In the genomic region with DNA sequence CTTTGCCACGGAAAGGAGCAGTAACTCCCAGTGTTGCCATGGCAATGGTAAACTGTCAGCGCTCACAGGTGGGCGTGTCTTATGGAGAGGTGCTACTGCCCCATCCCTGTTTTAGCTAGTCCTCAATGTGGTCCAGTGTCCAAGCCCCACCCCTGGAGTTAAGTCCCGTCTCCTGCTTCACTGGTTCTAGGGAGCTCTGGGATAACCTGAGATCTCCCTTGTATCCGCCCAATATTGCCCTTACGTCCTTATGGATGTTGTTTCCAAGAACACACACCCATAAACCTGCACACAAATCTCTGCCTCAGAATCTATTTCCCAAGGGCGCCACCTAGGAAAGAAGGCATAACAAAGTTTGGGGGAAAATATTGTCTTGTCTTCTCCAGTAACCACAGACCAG, we compare ENCODE assay signal across 10 cellular contexts.
DNase-seq lines count a peak whose midpoint lies in the region; ATAC-seq and TF ChIP-seq lines count a peak whose summit lies in the region.
"Had no signal": no experiment of that assay in that cellular context is flagged by ENCODE, and none has a peak within 500 bp of the region (broad histone marks: within the 10 kb centered on the region; RNA-seq: fewer than 3 reads in every experiment).

No MANE protein-coding gene starts in this region.

- H3K4me1 ChIP-seq in neural progenitor cell, result no peaks in the 10 kb centered on the region

- H3K27ac Mint-ChIP-seq in activated CD8-positive, alpha-beta T cell treated with anti-CD3 and anti-CD28 coated beads, Interleukin-2, amount 10 ng/mL, durations not matched to agents 7 days and 5 days, result peak overlapping the region; percentile 14
- H3K27ac Mint-ChIP-seq in activated CD8-positive, alpha-beta T cell treated with anti-CD3 and anti-CD28 coated beads for 36 hours, result no peak overlapping the region
- H3K27ac Mint-ChIP-seq in activated CD4-positive, alpha-beta memory T cell treated with anti-CD3 and anti-CD28 coated beads, Interleukin-2, amount 10 ng/mL, durations not matched to agents 7 days and 5 days, result peak overlapping the region; percentile 82
- H3K27ac Mint-ChIP-seq in neural progenitor cell, result no peak overlapping the region

- CTCF ChIA-PET in activated CD8-positive, alpha-beta T cell treated with anti-CD3 and anti-CD28 coated beads, Interleukin-2, amount 10 ng/mL, durations not matched to agents 7 days and 5 days (lab: Charles Lee), result interaction anchor here (0.8 to 1.7 kb wide), 10 partner anchors 9 to 658 kb away, joined by 3 to 8 read pairs (median 4); no protein-coding TSS in a partner anchor
- CTCF ChIA-PET in activated CD8-positive, alpha-beta T cell treated with anti-CD3 and anti-CD28 coated beads for 36 hours (lab: Charles Lee), result interaction anchor here (0.8 to 2.6 kb wide), 5 partner anchors 14 to 605 kb away, joined by 3 to 8 read pairs (median 3); no protein-coding TSS in a partner anchor
- CTCF ChIA-PET in activated CD4-positive, alpha-beta memory T cell treated with anti-CD3 and anti-CD28 coated beads, Interleukin-2, amount 10 ng/mL, durations not matched to agents 7 days and 5 days (lab: Charles Lee), result interaction anchor here (0.7 to 1.5 kb wide), 6 partner anchors 8 to 436 kb away, joined by 3 to 6 read pairs (median 4); no protein-coding TSS in a partner anchor

- no peak for ATAC-seq in activated CD8-positive, alpha-beta T cell treated with anti-CD3 and anti-CD28 coated beads, Interleukin-2, amount 10 ng/mL, durations not matched to agents 7 days and 5 days
- no peak for ATAC-seq in activated CD8-positive, alpha-beta T cell treated with anti-CD3 and anti-CD28 coated beads for 36 hours
- ATAC-seq in HG02981 (IDR thresholded peaks at IDR 0.05; ENCODE audit: unreplicated experiment) (peak; percentile 12), GM21367 (IDR thresholded peaks at IDR 0.05; ENCODE audit: unreplicated experiment) (no peak)
- ATAC-seq: heart right ventricle had no signal

- no peak overlapping the region for H3K4me2 ChIP-seq in neural progenitor cell

- no peak overlapping the region for H2AFZ ChIP-seq in neural progenitor cell (replicated peaks)

- no peak overlapping the region for H3K9ac ChIP-seq in neural progenitor cell

- no peak overlapping the region for H3K4me3 Mint-ChIP-seq in activated CD8-positive, alpha-beta T cell treated with anti-CD3 and anti-CD28 coated beads, Interleukin-2, amount 10 ng/mL, durations not matched to agents 7 days and 5 days
- H3K4me3 Mint-ChIP-seq in activated CD8-positive, alpha-beta T cell treated with anti-CD3 and anti-CD28 coated beads for 36 hours, result no peak overlapping the region
- no peak overlapping the region for H3K4me3 Mint-ChIP-seq in activated CD4-positive, alpha-beta memory T cell treated with anti-CD3 and anti-CD28 coated beads, Interleukin-2, amount 10 ng/mL, durations not matched to agents 7 days and 5 days
- H3K4me3 Mint-ChIP-seq in neural progenitor cell, result no peak overlapping the region

- peaks cover 37% of the 10 kb centered on the region for H3K4me1 Mint-ChIP-seq in activated CD8-positive, alpha-beta T cell treated with anti-CD3 and anti-CD28 coated beads, Interleukin-2, amount 10 ng/mL, durations not matched to agents 7 days and 5 days (ENCODE audit: low read depth)
- H3K4me1 Mint-ChIP-seq in activated CD8-positive, alpha-beta T cell treated with anti-CD3 and anti-CD28 coated beads for 36 hours (ENCODE audit: low read depth), result peaks cover 31% of the 10 kb centered on the region
- H3K4me1 Mint-ChIP-seq in activated CD4-positive, alpha-beta memory T cell treated with anti-CD3 and anti-CD28 coated beads, Interleukin-2, amount 10 ng/mL, durations not matched to agents 7 days and 5 days, result peaks cover 39% of the 10 kb centered on the region
- peaks cover 18% of the 10 kb centered on the region for H3K4me1 Mint-ChIP-seq in neural progenitor cell

- TF ChIP-seq CTCF in activated CD8-positive, alpha-beta T cell treated with anti-CD3 and anti-CD28 coated beads for 36 hours (IDR thresholded peaks at IDR 0.05), result no peak
- peak; percentile 27 for TF ChIP-seq CTCF in neural progenitor cell (IDR thresholded peaks at IDR 0.05)

- peaks cover 6% of the 10 kb centered on the region for H3F3A ChIP-seq in neural progenitor cell (ENCODE audit: low read depth)

- no peak overlapping the region for H3K4me3 ChIP-seq in neural progenitor cell
- H3K4me3 ChIP-seq: heart right ventricle had no signal

- H3K36me3 ChIP-seq in neural progenitor cell, result no peaks in the 10 kb centered on the region
- H3K36me3 ChIP-seq: heart right ventricle had no signal

- no peaks in the 10 kb centered on the region for H4K20me1 ChIP-seq in neural progenitor cell (ENCODE audit: low read depth)

- H3K27me3 Mint-ChIP-seq in activated CD8-positive, alpha-beta T cell treated with anti-CD3 and anti-CD28 coated beads, Interleukin-2, amount 10 ng/mL, durations not matched to agents 7 days and 5 days (ENCODE audit: low read depth), result peaks cover 2% of the 10 kb centered on the region
- H3K27me3 Mint-ChIP-seq in activated CD8-positive, alpha-beta T cell treated with anti-CD3 and anti-CD28 coated beads for 36 hours, result no peaks in the 10 kb centered on the region
- H3K27me3 Mint-ChIP-seq in activated CD4-positive, alpha-beta memory T cell treated with anti-CD3 and anti-CD28 coated beads, Interleukin-2, amount 10 ng/mL, durations not matched to agents 7 days and 5 days, result peaks cover 6% of the 10 kb centered on the region
- H3K27me3 Mint-ChIP-seq in neural progenitor cell (ENCODE audit: insufficient read depth, low read depth), result peaks cover 17% of the 10 kb centered on the region

- H3K27ac ChIP-seq in neural progenitor cell, result no peak overlapping the region

- intact Hi-C loops in activated CD8-positive, alpha-beta T cell treated with anti-CD3 and anti-CD28 coated beads for 36 hours (cut with micrococcal nuclease), result no loop called here

- H3K9me3 ChIP-seq in neural progenitor cell (ENCODE audit: low read depth), result no peaks in the 10 kb centered on the region

- H3K27me3 ChIP-seq in neural progenitor cell, result no peaks in the 10 kb centered on the region
- H3K27me3 ChIP-seq: heart right ventricle had no signal

- H3K36me3 Mint-ChIP-seq in activated CD8-positive, alpha-beta T cell treated with anti-CD3 and anti-CD28 coated beads, Interleukin-2, amount 10 ng/mL, durations not matched to agents 7 days and 5 days (ENCODE audit: low read depth), result no peaks in the 10 kb centered on the region
- no peaks in the 10 kb centered on the region for H3K36me3 Mint-ChIP-seq in activated CD8-positive, alpha-beta T cell treated with anti-CD3 and anti-CD28 coated beads for 36 hours (ENCODE audit: low read depth)
- H3K36me3 Mint-ChIP-seq in activated CD4-positive, alpha-beta memory T cell treated with anti-CD3 and anti-CD28 coated beads, Interleukin-2, amount 10 ng/mL, durations not matched to agents 7 days and 5 days (ENCODE audit: low read depth), result no peaks in the 10 kb centered on the region
- H3K36me3 Mint-ChIP-seq in neural progenitor cell, result no peaks in the 10 kb centered on the region

- DNase-seq in activated CD8-positive, alpha-beta T cell treated with anti-CD3 and anti-CD28 coated beads, Interleukin-2, amount 10 ng/mL, durations not matched to agents 7 days and 5 days, result peak; percentile 26
- DNase-seq in activated CD8-positive, alpha-beta T cell treated with anti-CD3 and anti-CD28 coated beads for 36 hours, result no peak
- DNase-seq in activated CD4-positive, alpha-beta memory T cell treated with anti-CD3 and anti-CD28 coated beads, Interleukin-2, amount 10 ng/mL, durations not matched to agents 7 days and 5 days, result no peak
- DNase-seq in neural progenitor cell (ENCODE audit: low spot score) (peak; percentile 34), SKM-1 (lab: John Stamatoyannopoulos, UW; ENCODE audit: unreplicated experiment) (no peak)
- DNase-seq in activated CD4-positive, CD25-positive, alpha-beta regulatory T cell (lab: John Stamatoyannopoulos, UW), result no peak
- DNase-seq: heart right ventricle; stimulated activated CD4-positive, alpha-beta T cell treated with anti-CD3 and anti-CD28 coated beads, Interleukin-4, amount 100 ng/mL, for 4 hours had no signal

- no peaks in the 10 kb centered on the region for H3K9me3 Mint-ChIP-seq in activated CD8-positive, alpha-beta T cell treated with anti-CD3 and anti-CD28 coated beads, Interleukin-2, amount 10 ng/mL, durations not matched to agents 7 days and 5 days (ENCODE audit: insufficient read depth)
- no peaks in the 10 kb centered on the region for H3K9me3 Mint-ChIP-seq in activated CD8-positive, alpha-beta T cell treated with anti-CD3 and anti-CD28 coated beads for 36 hours
- no peaks in the 10 kb centered on the region for H3K9me3 Mint-ChIP-seq in activated CD4-positive, alpha-beta memory T cell treated with anti-CD3 and anti-CD28 coated beads, Interleukin-2, amount 10 ng/mL, durations not matched to agents 7 days and 5 days
- peaks cover 4% of the 10 kb centered on the region for H3K9me3 Mint-ChIP-seq in neural progenitor cell

- H3K79me2 ChIP-seq in neural progenitor cell (ENCODE audit: low read depth), result no peaks in the 10 kb centered on the region

- POLR2A ChIA-PET in activated CD8-positive, alpha-beta T cell treated with anti-CD3 and anti-CD28 coated beads, Interleukin-2, amount 10 ng/mL, durations not matched to agents 7 days and 5 days (lab: Charles Lee), result interaction anchor here (0.5 to 1.0 kb wide), 2 partner anchors 14 to 1635 kb away, joined by 3 read pairs; no protein-coding TSS in a partner anchor
- POLR2A ChIA-PET in activated CD8-positive, alpha-beta T cell treated with anti-CD3 and anti-CD28 coated beads for 36 hours (lab: Charles Lee), result interaction anchor here (0.7 to 1.0 kb wide), 3 partner anchors 97 to 135 kb away, joined by 3 read pairs; no protein-coding TSS in a partner anchor
- POLR2A ChIA-PET in activated CD4-positive, alpha-beta memory T cell treated with anti-CD3 and anti-CD28 coated beads, Interleukin-2, amount 10 ng/mL, durations not matched to agents 7 days and 5 days (lab: Charles Lee), result interaction anchor here (1.0 to 1.7 kb wide), 2 partner anchors 76 to 114 kb away, joined by 3 to 5 read pairs; a partner anchor contains a TSS

Comparison
In these comparisons a context has a peak if more than half of its experiments do, and no peak if none do; other contexts are left out.
1. DNase-seq: peak in activated CD8-positive, alpha-beta T cell treated with anti-CD3 and anti-CD28 coated beads, Interleukin-2, amount 10 ng/mL, durations not matched to agents 7 days and 5 days (single experiment) and neural progenitor cell (single experiment); none in activated CD8-positive, alpha-beta T cell treated with anti-CD3 and anti-CD28 coated beads for 36 hours (single experiment), activated CD4-positive, alpha-beta memory T cell treated with anti-CD3 and anti-CD28 coated beads, Interleukin-2, amount 10 ng/mL, durations not matched to agents 7 days and 5 days (single experiment), SKM-1 (single experiment) and activated CD4-positive, CD25-positive, alpha-beta regulatory T cell (0 of 4).
2. H3K27ac Mint-ChIP-seq: peak in activated CD8-positive, alpha-beta T cell treated with anti-CD3 and anti-CD28 coated beads, Interleukin-2, amount 10 ng/mL, durations not matched to agents 7 days and 5 days (single experiment) and activated CD4-positive, alpha-beta memory T cell treated with anti-CD3 and anti-CD28 coated beads, Interleukin-2, amount 10 ng/mL, durations not matched to agents 7 days and 5 days (single experiment); none in activated CD8-positive, alpha-beta T cell treated with anti-CD3 and anti-CD28 coated beads for 36 hours (single experiment) and neural progenitor cell (single experiment).